Comparison of ENCODE assay signal across 21 cellular contexts in genomic region chr4:24858550-24858949, GRCh38. TPM values are rescaled to one million over a fixed set of nuclear protein-coding genes. Genes with fewer than 3 reads are reported as not detected.
DNase-seq lines count a peak whose midpoint lies in the region; ATAC-seq, FAIRE-seq and TF ChIP-seq lines count a peak whose summit lies in the region.
"Had no signal": no experiment of that assay in that cellular context is flagged by ENCODE, and none has a peak within 500 bp of the region (broad histone marks: within the 10 kb centered on the region; RNA-seq: fewer than 3 reads in every experiment).

No MANE protein-coding gene starts in this region.

- H3K27me3 ChIP-seq in ACC112 (ENCODE audit: insufficient read depth, low read length), result no peaks in the 10 kb centered on the region
- H3K27me3 ChIP-seq in astrocyte (ENCODE audit: insufficient read depth, low read length), result no peaks in the 10 kb centered on the region
- no peaks in the 10 kb centered on the region for H3K27me3 ChIP-seq in rectal smooth muscle tissue (ENCODE audit: control insufficient read depth, insufficient read depth, low read length)
- H3K27me3 ChIP-seq: SJCRH30 had no signal

- H3K9me3 Mint-ChIP-seq in astrocyte (ENCODE audit: unreplicated experiment), result peaks cover 19% of the 10 kb centered on the region

- no peak for FAIRE-seq in astrocyte (lab: Jason Lieb, UNC)

- H3K36me3 ChIP-seq in ACC112 (ENCODE audit: insufficient read depth, low read length), result peaks cover 5% of the 10 kb centered on the region
- no peaks in the 10 kb centered on the region for H3K36me3 ChIP-seq in astrocyte (ENCODE audit: insufficient read depth, low read length)
- H3K36me3 ChIP-seq in rectal smooth muscle tissue (ENCODE audit: control insufficient read depth, insufficient read depth, low read length), result no peaks in the 10 kb centered on the region
- H3K36me3 ChIP-seq: SJCRH30 had no signal

- peaks cover 32% of the 10 kb centered on the region for H3K4me1 ChIP-seq in ACC112 (ENCODE audit: control insufficient read depth, insufficient read depth, low read length, unreplicated experiment)
- H3K4me1 ChIP-seq in astrocyte (ENCODE audit: insufficient read depth, low read length), result peaks cover 34% of the 10 kb centered on the region
- H3K4me1 ChIP-seq in rectal smooth muscle tissue (ENCODE audit: control insufficient read depth, insufficient read depth, low read length), result peaks cover 18% of the 10 kb centered on the region

- H3K9me3 ChIP-seq in astrocyte (ENCODE audit: insufficient read depth, low read depth, low read length), result no peaks in the 10 kb centered on the region
- H3K9me3 ChIP-seq: SJCRH30 had no signal

- no peaks in the 10 kb centered on the region for H3K79me2 ChIP-seq in ACC112 (ENCODE audit: control insufficient read depth, insufficient read depth, low read length, unreplicated experiment)
- H3K79me2 ChIP-seq in astrocyte (ENCODE audit: insufficient read depth, low read length), result no peaks in the 10 kb centered on the region

- H3K4me1 Mint-ChIP-seq in astrocyte (ENCODE audit: low read depth, unreplicated experiment), result peaks cover 42% of the 10 kb centered on the region
- H3K4me1 Mint-ChIP-seq: activated B cell treated with CpG ODN at 0.5 μM for 24 hours had no signal

- H2AFZ ChIP-seq in ACC112 (ENCODE audit: low read length, unreplicated experiment) (peak overlapping the region; percentile 16), astrocyte (ENCODE audit: low read depth, low read length) (no peak overlapping the region)

- intact Hi-C loops in left ventricle myocardium superior (cut with micrococcal nuclease), result no loop called here

- no peak for DNase-seq in astrocyte (ENCODE audit: low read depth)
- DNase-seq in left ventricle myocardium superior, result no peak
- no peak for DNase-seq in UCSD-AML1 (lab: John Stamatoyannopoulos, UW; ENCODE audit: unreplicated experiment)
- no peak for DNase-seq in NCI-H2227 (lab: John Stamatoyannopoulos, UW; ENCODE audit: unreplicated experiment)
- no peak for DNase-seq in OCI-M1 (lab: John Stamatoyannopoulos, UW)
- DNase-seq in effector CD4-positive, alpha-beta T cell, result no peak
- DNase-seq: activated B cell treated with CpG ODN at 0.5 μM for 24 hours; activated CD8-positive, alpha-beta T cell treated with anti-CD3 and anti-CD28 coated beads for 36 hours; activated naive CD4-positive, alpha-beta T cell treated with anti-CD3 and anti-CD28 coated beads, Interleukin-2, amount 50 U/mL, for 16 hours; activated T-cell treated with anti-CD3 and anti-CD28 coated beads, Interleukin-2, amount 50 U/mL, for 1 hour; cortex of kidney; DMS 273 treated with DMSO at 0.1 percent for 48 hours; GDM1; mucosa of descending colon; PC-3; stimulated activated CD4-positive, alpha-beta T cell treated with anti-CD3 and anti-CD28 coated beads, Interleukin-4, amount 100 ng/mL, for 1 hour had no signal

- no peak overlapping the region for H3K4me3 Mint-ChIP-seq in astrocyte (ENCODE audit: unreplicated experiment)
- H3K4me3 Mint-ChIP-seq: activated B cell treated with CpG ODN at 0.5 μM for 24 hours; activated CD8-positive, alpha-beta T cell treated with anti-CD3 and anti-CD28 coated beads for 36 hours; T-helper 2 cell treated with Interferon-gamma antibody and Interleukin-4, amounts not matched to agents 5 μg/mL and 100 μg/mL, for 36 hours had no signal

- ATAC-seq in left ventricle myocardium superior, result peak; percentile 29
- ATAC-seq: activated CD8-positive, alpha-beta T cell treated with anti-CD3 and anti-CD28 coated beads for 36 hours; mucosa of descending colon had no signal

- H3K9ac ChIP-seq in astrocyte (ENCODE audit: low read length) (peak overlapping the region; percentile 37), rectal smooth muscle tissue (ENCODE audit: low read length) (no peak overlapping the region)

- H3K27ac ChIP-seq in ACC112 (ENCODE audit: low read depth, low read length) (peak overlapping the region; percentile 40), astrocyte (ENCODE audit: low read depth, low read length) (peak overlapping the region; percentile 57), rectal smooth muscle tissue (ENCODE audit: low read depth, low read length) (peak overlapping the region; percentile 45)
- H3K27ac ChIP-seq: SJCRH30 had no signal

- H3K4me2 ChIP-seq in astrocyte (ENCODE audit: low read length), result peak overlapping the region; percentile 69
- H3K4me2 ChIP-seq: smooth muscle cell had no signal

- H3K36me3 Mint-ChIP-seq in astrocyte (ENCODE audit: low read depth, unreplicated experiment), result peaks cover 13% of the 10 kb centered on the region

- peak overlapping the region; percentile 21 for H3K27ac Mint-ChIP-seq in astrocyte (ENCODE audit: unreplicated experiment)
- H3K27ac Mint-ChIP-seq: activated B cell treated with CpG ODN at 0.5 μM for 24 hours; activated CD8-positive, alpha-beta T cell treated with anti-CD3 and anti-CD28 coated beads for 36 hours; T-helper 2 cell treated with Interferon-gamma antibody and Interleukin-4, amounts not matched to agents 5 μg/mL and 100 μg/mL, for 36 hours had no signal

- H3K27me3 Mint-ChIP-seq in astrocyte (ENCODE audit: low read depth, unreplicated experiment), result no peaks in the 10 kb centered on the region
- H3K27me3 Mint-ChIP-seq: activated CD8-positive, alpha-beta T cell treated with anti-CD3 and anti-CD28 coated beads for 36 hours had no signal

- H3K4me3 ChIP-seq in ACC112 (ENCODE audit: low read depth, low read length) (peak overlapping the region; percentile 19; the same call in 1 of the 2 replicates), astrocyte (ENCODE audit: insufficient read depth, low read depth, low read length) (no peak overlapping the region), rectal smooth muscle tissue (ENCODE audit: low read length) (no peak overlapping the region)
- H3K4me3 ChIP-seq: mucosa of descending colon, SJCRH30, smooth muscle cell had no signal

- TF ChIP-seq CTCF in astrocyte (IDR thresholded peaks at IDR 0.05; ENCODE audit: insufficient read depth, low read depth, low read length), result no peak

- H4K20me1 ChIP-seq in astrocyte (ENCODE audit: insufficient read depth, low read length), result no peaks in the 10 kb centered on the region

RNA-seq across cellular contexts. Expression of gene CCDC149, which starts 54.3 kb away (rescaled TPM):
- 10.2 and 13.8 TPM in 2 replicates for total RNA-seq in astrocyte
- 13.2 TPM for total RNA-seq in left ventricle myocardium superior
- total RNA-seq: activated B cell treated with CpG ODN at 0.5 μM for 24 hours; activated CD8-positive, alpha-beta T cell treated with anti-CD3 and anti-CD28 coated beads for 36 hours had no signal
